ENCODE assay signal across 1 cellular context in the genomic region with DNA sequence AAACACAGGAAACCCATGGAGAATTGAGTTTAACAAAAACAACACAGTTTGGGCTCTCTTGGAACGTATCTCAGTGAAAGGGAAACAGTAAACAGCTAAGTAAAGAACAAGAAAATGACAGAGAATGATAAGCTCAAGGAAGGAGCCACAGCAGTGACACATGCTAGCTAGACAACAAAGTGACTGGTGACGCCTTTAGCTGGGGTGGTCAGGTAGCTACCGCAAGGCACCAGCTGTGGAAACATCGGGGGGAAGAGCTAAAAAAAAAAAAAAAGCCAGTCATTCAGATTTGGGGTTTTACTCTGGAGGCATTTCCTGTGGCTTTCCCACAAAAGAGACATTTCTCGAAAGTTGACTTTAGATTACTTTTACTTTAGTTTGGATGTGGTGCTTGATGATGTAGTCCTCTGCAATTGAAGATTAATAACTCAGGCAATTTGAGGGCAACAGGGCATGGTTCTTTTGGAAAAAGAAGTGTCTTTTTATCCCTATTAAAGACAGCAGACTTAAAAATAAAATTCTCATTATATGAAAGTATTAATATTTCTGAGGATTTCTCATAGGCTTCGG.
TF ChIP-seq lines count a peak whose summit lies in the region.

No MANE protein-coding gene starts in this region.

TF ChIP-seq in HepG2, 621 proteins besides CTCF, POLR2A, EP300 and RAD21 (continued from another document):
- TF ChIP-seq, protein P1, sequence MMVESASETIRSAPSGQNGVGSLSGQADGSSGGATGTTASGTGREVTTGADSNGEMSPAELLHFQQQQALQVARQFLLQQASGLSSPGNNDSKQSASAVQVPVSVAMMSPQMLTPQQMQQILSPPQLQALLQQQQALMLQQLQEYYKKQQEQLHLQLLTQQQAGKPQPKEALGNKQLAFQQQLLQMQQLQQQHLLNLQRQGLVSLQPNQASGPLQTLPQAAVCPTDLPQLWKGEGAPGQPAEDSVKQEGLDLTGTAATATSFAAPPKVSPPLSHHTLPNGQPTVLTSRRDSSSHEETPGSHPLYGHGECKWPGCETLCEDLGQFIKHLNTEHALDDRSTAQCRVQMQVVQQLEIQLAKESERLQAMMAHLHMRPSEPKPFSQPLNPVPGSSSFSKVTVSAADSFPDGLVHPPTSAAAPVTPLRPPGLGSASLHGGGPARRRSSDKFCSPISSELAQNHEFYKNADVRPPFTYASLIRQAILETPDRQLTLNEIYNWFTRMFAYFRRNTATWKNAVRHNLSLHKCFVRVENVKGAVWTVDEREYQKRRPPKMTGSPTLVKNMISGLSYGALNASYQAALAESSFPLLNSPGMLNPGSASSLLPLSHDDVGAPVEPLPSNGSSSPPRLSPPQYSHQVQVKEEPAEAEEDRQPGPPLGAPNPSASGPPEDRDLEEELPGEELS (CRISPR knock-in tag; IDR thresholded peaks at IDR 0.05), result peak; percentile 42; the same call in 1 of the 2 replicates
